8 cellular contexts compared by ENCODE assay signal in the genomic region with DNA sequence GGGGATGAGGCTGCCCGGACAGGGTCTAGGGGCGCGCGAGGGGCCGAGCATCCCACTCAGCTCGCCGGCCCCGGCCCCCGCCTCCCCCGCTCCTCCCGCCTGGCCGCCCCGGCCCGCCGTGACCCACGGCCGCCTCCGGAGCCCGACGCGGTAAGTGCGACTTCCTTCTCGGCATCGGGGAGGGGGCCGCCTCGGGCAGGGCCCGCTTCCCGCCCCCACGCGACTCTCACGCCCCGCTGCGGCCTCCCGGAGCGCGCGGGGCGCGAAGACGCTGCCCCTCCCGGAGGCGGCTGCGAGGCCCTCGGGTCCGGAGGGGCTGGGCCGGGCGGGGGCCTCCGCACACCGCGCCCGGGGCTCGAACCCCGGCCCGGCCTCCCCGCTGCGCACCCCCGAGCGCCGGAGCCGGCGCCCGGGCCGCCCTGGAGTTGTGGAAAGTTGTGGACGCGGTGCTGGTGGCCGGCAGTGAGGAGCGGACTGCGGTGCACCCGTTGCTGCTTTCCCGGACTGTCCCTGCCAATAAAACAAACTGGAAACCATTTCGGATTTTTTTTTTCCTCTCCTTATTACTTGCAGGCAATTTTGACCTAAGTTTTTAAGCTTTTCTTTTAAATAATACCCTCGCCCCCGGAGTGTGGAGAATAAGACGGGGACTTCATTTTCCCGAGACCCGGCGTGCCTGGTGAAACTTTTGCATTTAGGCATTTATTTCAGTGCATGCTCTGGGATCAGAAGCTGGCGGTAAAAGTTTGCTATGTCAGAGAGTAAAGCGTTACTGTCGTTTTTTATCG. TPM values are rescaled to one million over a fixed set of nuclear protein-coding genes. Genes with fewer than 3 reads are reported as not detected.
DNase-seq lines count a peak whose midpoint lies in the region; ATAC-seq and TF ChIP-seq lines count a peak whose summit lies in the region.

No MANE protein-coding gene starts in this region.

- no peaks in the 10 kb centered on the region for H3K9me3 ChIP-seq in MM.1S (replicated peaks; ENCODE audit: insufficient read depth, low read length)

- no peak overlapping the region; the same call in 1 of the 2 replicates for H3K27ac ChIP-seq in MM.1S (ENCODE audit: low read length)

- peaks cover 17% of the 10 kb centered on the region for H3F3A ChIP-seq in MM.1S (ENCODE audit: insufficient read depth, low read length)

- no peaks in the 10 kb centered on the region for H3K27me3 ChIP-seq in MM.1S (replicated peaks; ENCODE audit: insufficient read depth, low read length)

- peaks cover 40% of the 10 kb centered on the region for H3K79me2 ChIP-seq in MM.1S (ENCODE audit: low read length)

- no peaks in the 10 kb centered on the region for H3K9me2 ChIP-seq in MM.1S (replicated peaks; ENCODE audit: insufficient read depth, low read length)

- H3K4me3 Mint-ChIP-seq in activated naive CD8-positive, alpha-beta T cell treated with anti-CD3 and anti-CD28 coated beads, Interleukin-2, amount 10 ng/mL, durations not matched to agents 7 days and 5 days = peak overlapping the region; percentile 91
- peak overlapping the region; percentile 92 for H3K4me3 Mint-ChIP-seq in progenitor cell of endocrine pancreas (ENCODE audit: low read depth)

- H3K27ac Mint-ChIP-seq in activated naive CD8-positive, alpha-beta T cell treated with anti-CD3 and anti-CD28 coated beads, Interleukin-2, amount 10 ng/mL, durations not matched to agents 7 days and 5 days = peak overlapping the region; percentile 92
- peak overlapping the region; percentile 96 for H3K27ac Mint-ChIP-seq in progenitor cell of endocrine pancreas

- H3K9me3 Mint-ChIP-seq in activated naive CD8-positive, alpha-beta T cell treated with anti-CD3 and anti-CD28 coated beads, Interleukin-2, amount 10 ng/mL, durations not matched to agents 7 days and 5 days = no peaks in the 10 kb centered on the region
- no peaks in the 10 kb centered on the region for H3K9me3 Mint-ChIP-seq in progenitor cell of endocrine pancreas (ENCODE audit: low read depth)

- H4K20me1 ChIP-seq in MM.1S (ENCODE audit: insufficient read depth, low read length) = no peaks in the 10 kb centered on the region

- DNase-seq in EH (ENCODE audit: low read depth) = peak; percentile 47
- DNase-seq in MM.1S = no peak
- DNase-seq in activated naive CD8-positive, alpha-beta T cell treated with anti-CD3 and anti-CD28 coated beads, Interleukin-2, amount 10 ng/mL, durations not matched to agents 7 days and 5 days = no peak
- DNase-seq in left cardiac atrium = peak; percentile 36
- DNase-seq in progenitor cell of endocrine pancreas (ENCODE audit: low spot score, unreplicated experiment) = no peak
- DNase-seq in NCI-H1694 (lab: John Stamatoyannopoulos, UW) = no peak

- no peaks in the 10 kb centered on the region for H3K36me3 ChIP-seq in MM.1S (replicated peaks; ENCODE audit: insufficient read depth, low read length)

- H3K4me2 ChIP-seq in MM.1S (ENCODE audit: low read depth, low read length) = peak overlapping the region; percentile 51

- peaks cover 43% of the 10 kb centered on the region for H3K4me1 Mint-ChIP-seq in activated naive CD8-positive, alpha-beta T cell treated with anti-CD3 and anti-CD28 coated beads, Interleukin-2, amount 10 ng/mL, durations not matched to agents 7 days and 5 days
- peaks cover 25% of the 10 kb centered on the region for H3K4me1 Mint-ChIP-seq in progenitor cell of endocrine pancreas (ENCODE audit: low read depth)

- ATAC-seq in GM21528 (IDR thresholded peaks at IDR 0.05; ENCODE audit: low FRiP score, unreplicated experiment) (peak; percentile 23), left cardiac atrium (peak; percentile 38 to 56), HG03565 (IDR thresholded peaks at IDR 0.05; ENCODE audit: unreplicated experiment) (no peak)
- ATAC-seq in activated naive CD8-positive, alpha-beta T cell treated with anti-CD3 and anti-CD28 coated beads, Interleukin-2, amount 10 ng/mL, durations not matched to agents 7 days and 5 days (ENCODE audit: low read depth) = peak; percentile 48

- no peak for TF ChIP-seq CTCF in MM.1S (IDR thresholded peaks at IDR 0.05; ENCODE audit: low read length)
- TF ChIP-seq CTCF in progenitor cell of endocrine pancreas (IDR thresholded peaks at IDR 0.05; ENCODE audit: unreplicated experiment) = no peak

- peak overlapping the region; percentile 56; the same call in 1 of the 2 replicates for H3K9ac ChIP-seq in MM.1S (ENCODE audit: low read length)

- intact Hi-C loops in left cardiac atrium (cut with DNase I) = no loop called here

- H2AFZ ChIP-seq in MM.1S (ENCODE audit: low read length) = peak overlapping the region; percentile 44

- no peaks in the 10 kb centered on the region for H3K27me3 Mint-ChIP-seq in activated naive CD8-positive, alpha-beta T cell treated with anti-CD3 and anti-CD28 coated beads, Interleukin-2, amount 10 ng/mL, durations not matched to agents 7 days and 5 days
- no peaks in the 10 kb centered on the region for H3K27me3 Mint-ChIP-seq in progenitor cell of endocrine pancreas

- peaks cover 40% of the 10 kb centered on the region for H3K4me1 ChIP-seq in MM.1S (ENCODE audit: low read length)

- peak overlapping the region; percentile 65 for H3K4me3 ChIP-seq in MM.1S (ENCODE audit: low read length)

- no peaks in the 10 kb centered on the region for H3K36me3 Mint-ChIP-seq in activated naive CD8-positive, alpha-beta T cell treated with anti-CD3 and anti-CD28 coated beads, Interleukin-2, amount 10 ng/mL, durations not matched to agents 7 days and 5 days
- H3K36me3 Mint-ChIP-seq in progenitor cell of endocrine pancreas (ENCODE audit: insufficient read depth) = no peaks in the 10 kb centered on the region

- POLR2A ChIA-PET in activated naive CD8-positive, alpha-beta T cell treated with anti-CD3 and anti-CD28 coated beads, Interleukin-2, amount 10 ng/mL, durations not matched to agents 7 days and 5 days (lab: Charles Lee) = interaction anchor here (1.0 to 3.6 kb wide), 6 partner anchors 11 to 91 kb away, joined by 3 to 33 read pairs (median 5); a partner anchor contains a TSS

RNA-seq across cellular contexts. Expression of a gene that starts 12.9 kb away (rescaled TPM):
- total RNA-seq in activated naive CD8-positive, alpha-beta T cell treated with anti-CD3 and anti-CD28 coated beads, Interleukin-2, amount 10 ng/mL, durations not matched to agents 7 days and 5 days = 10 to 100 TPM; 14.0 to 14.9 TPM
- under 1 TPM in 1 of 2 donors, not detected in 1; 0.47 TPM for total RNA-seq in left cardiac atrium
- total RNA-seq in progenitor cell of endocrine pancreas = not detected in 2 replicates

RNA-seq across cellular contexts. Expression of a gene that starts 16.9 kb away (rescaled TPM):
- 10 to 100 TPM; 16.4 to 18.3 TPM for total RNA-seq in activated naive CD8-positive, alpha-beta T cell treated with anti-CD3 and anti-CD28 coated beads, Interleukin-2, amount 10 ng/mL, durations not matched to agents 7 days and 5 days
- total RNA-seq in left cardiac atrium (10 to 100 TPM; 18.4 to 19.4 TPM), progenitor cell of endocrine pancreas (44.8 and 49.8 TPM in 2 replicates)

Comparison
In these comparisons a context has a peak if more than half of its experiments do, and no peak if none do; other contexts are left out.
1. DNase-seq: peak in EH (single experiment) and left cardiac atrium (single experiment); none in MM.1S (single experiment), activated naive CD8-positive, alpha-beta T cell treated with anti-CD3 and anti-CD28 coated beads, Interleukin-2, amount 10 ng/mL, durations not matched to agents 7 days and 5 days (single experiment), progenitor cell of endocrine pancreas (single experiment) and NCI-H1694 (single experiment).
2. RNA of a gene that starts 12.9 kb away (total RNA-seq): 14.0 to 14.9 TPM in activated naive CD8-positive, alpha-beta T cell treated with anti-CD3 and anti-CD28 coated beads, Interleukin-2, amount 10 ng/mL, durations not matched to agents 7 days and 5 days; 0.47 TPM in left cardiac atrium and not detected in progenitor cell of endocrine pancreas; every median in the first group is over 10 times any median in the second.